8 cellular contexts compared by ENCODE assay signal in the genomic region with DNA sequence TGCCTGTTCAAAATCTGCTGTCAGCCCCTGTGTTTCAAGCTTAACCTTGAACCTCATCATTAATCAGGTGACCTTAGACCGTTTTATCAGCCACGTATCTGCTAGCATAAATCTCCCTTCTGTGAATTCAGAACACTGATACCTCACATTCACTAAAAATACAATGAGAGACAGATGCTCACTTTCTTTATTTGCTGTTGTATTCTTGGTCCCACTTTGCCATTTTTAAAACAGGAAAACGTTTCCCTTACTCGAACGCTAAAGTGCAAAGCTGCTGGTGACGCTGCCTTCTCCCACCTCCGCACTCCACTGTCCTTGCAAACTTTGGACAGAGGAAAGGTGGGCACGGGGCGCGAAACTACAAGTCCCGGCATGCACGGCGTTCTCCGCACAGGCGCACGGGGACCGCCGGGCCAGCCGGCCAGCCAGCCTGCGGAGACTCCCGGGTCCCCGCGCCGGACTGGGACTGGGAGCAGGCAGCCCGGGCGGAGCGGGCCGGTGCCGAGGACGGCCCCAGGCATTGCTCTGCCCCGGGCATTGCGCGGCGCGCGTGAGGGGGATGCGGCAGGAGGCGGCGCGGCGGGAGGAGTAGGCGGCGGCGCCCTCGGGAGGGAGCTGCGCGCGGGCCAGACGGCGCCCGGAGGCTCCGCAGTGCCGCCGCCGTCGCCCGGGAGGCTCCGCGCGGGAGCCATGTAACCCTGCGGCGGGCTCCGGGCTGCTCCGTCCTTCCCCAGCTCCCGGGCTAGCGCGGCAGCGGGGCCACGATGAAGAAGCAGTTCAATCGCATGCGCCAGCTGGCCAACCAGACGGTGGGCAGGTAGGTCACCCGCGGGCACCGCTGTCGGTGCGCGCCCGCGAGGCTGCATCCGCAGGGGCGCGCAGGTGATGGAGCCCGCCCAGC. TPM values are rescaled to one million over a fixed set of nuclear protein-coding genes. Genes with fewer than 3 reads are reported as not detected.
A peak's percentile ranks its signal among the peaks of the same experiment; 100 is the strongest.
DNase-seq lines count a peak whose midpoint lies in the region; ATAC-seq and TF ChIP-seq lines count a peak whose summit lies in the region.

Gene ARHGAP44 (plus strand): TSS at position 424 of the 901 bp plus-strand sequence. CDS start 341 bp downstream, at position 765.

- H3K36me3 ChIP-seq in esophagus (ENCODE audit: control insufficient read depth in 2 of 2, insufficient read depth in 2 of 2, low read length in 1 of 2) (no peaks in the 10 kb centered on the region), mucosa of descending colon (ENCODE audit: low read depth) (no peaks in the 10 kb centered on the region), thoracic aorta (no peaks in the 10 kb centered on the region)

- 1% methylated on average over 53 to 84 of the region's 84 CpGs for WGBS in esophagus, 2 donors

- intact Hi-C loops in mucosa of descending colon (cut with DNase I, micrococcal nuclease): no loop called here

- H3K4me1 ChIP-seq in esophagus (ENCODE audit: control insufficient read depth in 2 of 2, insufficient read depth in 2 of 2, low read length in 1 of 2) (peaks cover 0 to 3% of the 10 kb centered on the region in 2 donors), mucosa of descending colon (ENCODE audit: low read depth) (peaks cover 4% of the 10 kb centered on the region), thoracic aorta (ENCODE audit: control insufficient read depth in 1 of 2, low read depth in 2 of 2) (peaks cover 3 to 10% of the 10 kb centered on the region in 2 donors)

- no peaks in the 10 kb centered on the region for H3K27me3 ChIP-seq in esophagus (ENCODE audit: control insufficient read depth in 1 of 2, insufficient read depth in 2 of 2, low read length in 2 of 2)
- no peaks in the 10 kb centered on the region for H3K27me3 ChIP-seq in thoracic aorta (replicated peaks; ENCODE audit: insufficient read depth)

- H3K27ac ChIP-seq in VCaP: peak within 1 kb of the TSS; percentile 67
- H3K27ac ChIP-seq in esophagus (ENCODE audit: low read depth in 2 of 2, low read length in 1 of 2): peak within 1 kb of the TSS in 1 of 2 donors; percentile 56
- peak within 1 kb of the TSS in 1 of 2 donors; percentile 68 for H3K27ac ChIP-seq in thoracic aorta

- peak within 1 kb of the TSS; percentile 51 to 68 for H3K4me3 ChIP-seq in esophagus (ENCODE audit: low read depth in 1 of 2, low read length in 2 of 2)
- peak within 1 kb of the TSS; percentile 70 for H3K4me3 ChIP-seq in mucosa of descending colon
- H3K4me3 ChIP-seq in thoracic aorta: peak within 1 kb of the TSS; percentile 88

- TF ChIP-seq CTCF in VCaP (conservative IDR thresholded peaks at IDR 0.05): 0 out of 2 replicates have a peak, but pooled peaks have one; percentile 6
- no peak for TF ChIP-seq CTCF in mucosa of descending colon (IDR thresholded peaks at IDR 0.05)
- no peak for TF ChIP-seq CTCF in thoracic aorta (IDR thresholded peaks at IDR 0.05)

- H3K9me3 ChIP-seq in esophagus (ENCODE audit: control insufficient read depth in 2 of 2, insufficient read depth in 1 of 2, low read depth in 1 of 2, low read length in 1 of 2): peaks cover 0 to 4% of the 10 kb centered on the region in 2 donors
- H3K9me3 ChIP-seq in mucosa of descending colon: no peaks in the 10 kb centered on the region
- H3K9me3 ChIP-seq in thoracic aorta: no peaks in the 10 kb centered on the region

- peak; percentile 11 for DNase-seq in NCI-H2196 (lab: John Stamatoyannopoulos, UW; ENCODE audit: unreplicated experiment)
- no peak for DNase-seq in NCI-H2196 treated with DMSO at 0.1 percent for 48 hours (lab: John Stamatoyannopoulos, UW; ENCODE audit: unreplicated experiment)
- peak; percentile 72 for DNase-seq in HuH-7 (ENCODE audit: low spot score)
- peak; percentile 76 to 82 (median 76) for DNase-seq in mucosa of descending colon
- DNase-seq in thoracic aorta (ENCODE audit: low spot score): no peak

- ATAC-seq in GM21723 (IDR thresholded peaks at IDR 0.05; ENCODE audit: unreplicated experiment): peak; percentile 94
- peak; percentile 85 for ATAC-seq in mucosa of descending colon
- peak; percentile 62 for ATAC-seq in thoracic aorta (ENCODE audit: insufficient number of reproducible peaks, low FRiP score, low read depth)

RNA-seq across cellular contexts. Expression of gene ARHGAP44, which starts in this region (rescaled TPM):
- under 1 TPM; 0.81 to 0.96 TPM for polyA plus RNA-seq in esophagus
- total RNA-seq in mucosa of descending colon: 10 to 100 TPM; 34.4 to 92.3 (median 52.0) TPM
- 10 to 100 TPM in 1 of 2 donors, 1 to 10 TPM in 1; 7.3 to 10.3 TPM for total RNA-seq in thoracic aorta

Comparison
In these comparisons a context has a peak if more than half of its experiments do, and no peak if none do; other contexts are left out.
1. DNase-seq: peak in NCI-H2196 (single experiment), HuH-7 (single experiment) and mucosa of descending colon (3 of 3); none in NCI-H2196 treated with DMSO at 0.1 percent for 48 hours (single experiment) and thoracic aorta (single experiment).
2. Peak in every context shown above with its lines, with median percentiles within 50 percentile points of each other: ATAC-seq and H3K4me3 ChIP-seq.